Comparison of ENCODE assay signal across 11 cellular contexts in the genomic region with DNA sequence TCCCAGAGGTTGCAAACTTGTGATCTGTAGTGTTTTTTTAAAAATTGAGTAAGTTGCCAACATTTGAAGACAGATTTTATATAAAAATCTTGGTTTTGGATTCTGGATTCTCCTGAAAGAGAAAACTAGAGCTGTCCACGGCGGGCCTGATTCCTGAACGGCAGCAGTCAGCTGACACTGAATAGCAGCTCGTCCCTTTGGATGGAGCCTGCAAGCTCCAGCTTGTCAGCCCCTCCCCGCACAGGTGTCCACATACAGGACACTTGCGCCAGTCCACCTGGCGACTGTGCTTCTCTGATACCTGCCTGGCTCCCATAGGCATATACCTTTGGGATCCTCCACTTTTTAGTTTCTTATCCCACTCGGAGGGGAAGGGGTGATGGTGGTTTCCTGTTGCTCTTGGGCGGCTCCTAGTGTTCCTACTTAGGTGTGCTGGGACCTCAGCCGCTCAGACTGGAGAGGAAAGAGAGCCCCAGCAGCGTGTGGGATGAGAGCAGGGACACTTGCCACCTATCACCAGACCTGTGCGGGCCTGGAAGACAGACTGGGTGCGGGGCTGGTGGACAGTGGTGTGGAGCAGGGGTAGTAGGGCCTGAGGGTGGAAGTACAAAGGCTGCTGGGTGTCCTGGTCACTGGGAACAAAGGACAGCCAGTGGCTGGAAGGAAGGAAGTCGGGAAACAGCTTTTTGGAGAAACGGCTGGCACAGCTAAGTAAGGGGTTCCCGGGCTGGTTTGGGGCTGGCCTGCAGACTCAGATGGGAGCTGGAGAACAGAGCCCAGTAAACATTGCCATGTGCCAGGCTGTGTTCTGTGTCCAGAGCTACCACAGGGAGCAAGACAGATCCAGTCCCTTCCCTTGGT. TPM values are rescaled to one million over a fixed set of nuclear protein-coding genes. Genes with fewer than 3 reads are reported as not detected.
DNase-seq lines count a peak whose midpoint lies in the region; ATAC-seq and TF ChIP-seq lines count a peak whose summit lies in the region.
"Had no signal": no experiment of that assay in that cellular context is flagged by ENCODE, and none has a peak within 500 bp of the region (broad histone marks: within the 10 kb centered on the region; RNA-seq: fewer than 3 reads in every experiment).

No MANE protein-coding gene starts in this region.

- H3K23ac ChIP-seq in mesenchymal stem cell (ENCODE audit: low read length in 2 of 2), result no peak overlapping the region

- H3K27me3 ChIP-seq in DND-41 (ENCODE audit: insufficient read depth, low read length, poor library complexity) (no peaks in the 10 kb centered on the region), mesenchymal stem cell (ENCODE audit: control insufficient read depth in 1 of 2, insufficient read depth in 1 of 2, low read length in 2 of 2) (no peaks in the 10 kb centered on the region)

- H3K27ac ChIP-seq in DND-41 (ENCODE audit: low read length) (no peak overlapping the region), mesenchymal stem cell (ENCODE audit: low read length, poor library complexity, severe bottlenecking) (no peak overlapping the region)

- 93% methylated on average over 15 of the region's 16 CpGs for WGBS in mesenchymal stem cell

- no peak overlapping the region for H4K91ac ChIP-seq in mesenchymal stem cell (ENCODE audit: low read length)

- H3K18ac ChIP-seq in mesenchymal stem cell (ENCODE audit: low read depth in 1 of 2, low read length in 2 of 2), result no peak overlapping the region

- ATAC-seq in DND-41 (ENCODE audit: insufficient read depth, low read depth) (no peak), GM21576 (IDR thresholded peaks at IDR 0.05; ENCODE audit: unreplicated experiment) (no peak), HG03139 (IDR thresholded peaks at IDR 0.05; ENCODE audit: unreplicated experiment) (no peak), GM19395 (IDR thresholded peaks at IDR 0.05; ENCODE audit: unreplicated experiment) (no peak), GM21381 (IDR thresholded peaks at IDR 0.05; ENCODE audit: unreplicated experiment) (no peak)

- H3K4me3 ChIP-seq in DND-41 (ENCODE audit: low read depth in 1 of 2, low read length in 2 of 2), result no peak overlapping the region
- no peak overlapping the region for H3K4me3 ChIP-seq in mesenchymal stem cell (ENCODE audit: insufficient read depth in 1 of 2, low read depth in 1 of 2, low read length in 2 of 2)

- no peak overlapping the region for H3K14ac ChIP-seq in mesenchymal stem cell (ENCODE audit: low read length in 2 of 2)

- DNase-seq in DND-41 (no peak), dermis blood vessel endothelial cell (peak; percentile 10), mesenchymal stem cell (no peak)
- DNase-seq: activated naive CD4-positive, alpha-beta T cell treated with anti-CD3 and anti-CD28 coated beads, Interleukin-2, amount 50 U/mL, for 16 hours; DMS79; naive B cell had no signal

- H3K9ac ChIP-seq in DND-41 (ENCODE audit: low read depth, low read length) (no peak overlapping the region), mesenchymal stem cell (ENCODE audit: low read length) (no peak overlapping the region)

- no peaks in the 10 kb centered on the region for H3K4me1 ChIP-seq in DND-41 (ENCODE audit: insufficient read depth, low read length)
- no peaks in the 10 kb centered on the region for H3K4me1 ChIP-seq in mesenchymal stem cell (ENCODE audit: control insufficient read depth, insufficient read depth, low read depth, low read length)

- peaks cover 58% of the 10 kb centered on the region for H3K36me3 ChIP-seq in DND-41 (ENCODE audit: insufficient read depth, low read length)
- peaks cover 43 to 64% of the 10 kb centered on the region in 2 experiments for H3K36me3 ChIP-seq in mesenchymal stem cell (ENCODE audit: control insufficient read depth in 1 of 2, insufficient read depth in 2 of 2, low read depth in 1 of 2, low read length in 2 of 2)

- H2AFZ ChIP-seq in DND-41 (ENCODE audit: low read depth, low read length), result no peak overlapping the region
- no peak overlapping the region for H2AFZ ChIP-seq in mesenchymal stem cell (ENCODE audit: low read depth, low read length)

- H2BK120ac ChIP-seq in mesenchymal stem cell (ENCODE audit: low read depth, low read length), result no peak overlapping the region

- H3K9me3 ChIP-seq in DND-41 (ENCODE audit: insufficient read depth, low read length, severe bottlenecking) (no peaks in the 10 kb centered on the region), mesenchymal stem cell (ENCODE audit: control insufficient read depth, low read length) (no peaks in the 10 kb centered on the region)

- H3K4me2 ChIP-seq in DND-41 (ENCODE audit: insufficient read depth, low read length) (no peak overlapping the region), mesenchymal stem cell (ENCODE audit: low read length, poor library complexity, severe bottlenecking) (no peak overlapping the region)

- no peak overlapping the region for H2BK5ac ChIP-seq in mesenchymal stem cell (ENCODE audit: low read depth, low read length, poor library complexity, severe bottlenecking)

- no peaks in the 10 kb centered on the region for H3K79me2 ChIP-seq in DND-41 (ENCODE audit: insufficient read depth, low read length)

- H2BK15ac ChIP-seq in mesenchymal stem cell (ENCODE audit: low read depth, poor library complexity, severe bottlenecking), result no peak overlapping the region

- H2BK12ac ChIP-seq in mesenchymal stem cell (ENCODE audit: low read length in 2 of 2), result no peak overlapping the region

- 0 out of 2 replicates have a peak, but pooled peaks cover 4% of the 10 kb centered on the region for H4K20me1 ChIP-seq in DND-41 (ENCODE audit: insufficient read depth, low read length)

- H2AK5ac ChIP-seq in mesenchymal stem cell (ENCODE audit: low read length, severe bottlenecking), result no peak overlapping the region

- no peak overlapping the region for H3K4ac ChIP-seq in mesenchymal stem cell (ENCODE audit: low read depth in 1 of 2, low read length in 2 of 2)

- peak; percentile 49 for TF ChIP-seq CTCF in DND-41 (IDR thresholded peaks at IDR 0.05; ENCODE audit: borderline replicate concordance, extremely low read depth, low read length, poor library complexity, severe bottlenecking)
- TF ChIP-seq CTCF in LNCAP (IDR thresholded peaks at IDR 0.05), result peak; percentile 25; the same call in 1 of the 2 replicates

- H4K8ac ChIP-seq in mesenchymal stem cell (ENCODE audit: low read length), result peak overlapping the region; percentile 39

- H3K79me1 ChIP-seq in mesenchymal stem cell (replicated peaks; ENCODE audit: low read length, poor library complexity, severe bottlenecking), result peaks cover 3% of the 10 kb centered on the region

RNA-seq across cellular contexts. Expression of gene GHRH, which starts 18.3 kb away (rescaled TPM):
- total RNA-seq in dermis blood vessel endothelial cell, result not detected in 2 replicates
- polyA plus RNA-seq in mesenchymal stem cell (2013, experiment 1 of 2), result not detected
- polyA plus RNA-seq in mesenchymal stem cell (2013, experiment 2 of 2), result not detected

RNA-seq across cellular contexts. Expression of gene MANBAL, which starts 46.1 kb away (rescaled TPM):
- total RNA-seq in dermis blood vessel endothelial cell, result 7.8 and 14.4 TPM in 2 replicates
- polyA plus RNA-seq in mesenchymal stem cell (2013, experiment 1 of 2), result 53.0 TPM
- 53.3 TPM for polyA plus RNA-seq in mesenchymal stem cell (2013, experiment 2 of 2)
